23 cellular contexts compared by ENCODE assay signal in the genomic region with DNA sequence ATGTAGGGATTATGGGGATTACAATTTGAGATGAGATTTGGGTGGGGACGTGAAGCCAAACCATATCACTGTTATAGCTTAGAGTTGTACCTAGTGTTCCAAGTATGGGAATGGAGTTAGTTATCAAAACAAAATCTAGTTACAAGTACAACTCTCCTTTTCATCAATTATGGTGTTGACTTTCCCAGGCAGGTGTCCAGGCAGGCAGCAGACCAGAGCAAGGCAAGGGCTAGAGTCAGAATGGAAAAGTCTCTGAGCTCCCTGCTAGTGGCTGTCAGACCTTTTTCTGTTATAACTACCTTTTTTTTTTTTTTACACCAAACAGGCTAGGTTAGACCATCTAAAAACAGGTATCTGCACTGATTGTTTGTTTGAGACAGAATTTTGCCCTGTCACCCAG. TPM values are rescaled to one million over a fixed set of nuclear protein-coding genes. Genes with fewer than 3 reads are reported as not detected.
DNase-seq lines count a peak whose midpoint lies in the region; ATAC-seq and TF ChIP-seq lines count a peak whose summit lies in the region.
"Had no signal": no experiment of that assay in that cellular context is flagged by ENCODE, and none has a peak within 500 bp of the region (broad histone marks: within the 10 kb centered on the region; RNA-seq: fewer than 3 reads in every experiment).

No MANE protein-coding gene starts in this region.

- no peak for TF ChIP-seq CTCF in activated CD8-positive, alpha-beta T cell treated with anti-CD3 and anti-CD28 coated beads for 36 hours (IDR thresholded peaks at IDR 0.05)
- no peak for TF ChIP-seq CTCF in HEK293 (tag by site-specific recombination; IDR thresholded peaks at IDR 0.05)
- TF ChIP-seq CTCF in PC-3 (conservative IDR thresholded peaks at IDR 0.05; ENCODE audit: low read depth, low read length) = no peak

- H3K27me3 ChIP-seq in PC-3 (ENCODE audit: low read length) = no peaks in the 10 kb centered on the region
- H3K27me3 ChIP-seq: BE2C, BLaER1 had no signal

- no peak overlapping the region for H3K4me3 ChIP-seq in HEK293 (ENCODE audit: low read depth, low read length)
- no peak overlapping the region for H3K4me3 ChIP-seq in PC-3 (ENCODE audit: low read length)
- H3K4me3 ChIP-seq: BLaER1 had no signal

- H3K27ac Mint-ChIP-seq in activated CD8-positive, alpha-beta T cell treated with anti-CD3 and anti-CD28 coated beads for 36 hours = peak overlapping the region; percentile 43
- H3K27ac Mint-ChIP-seq in activated CD8-positive, alpha-beta T cell treated with anti-CD3 and anti-CD28 coated beads, Interleukin-2, amount 10 ng/mL, durations not matched to agents 7 days and 5 days = no peak overlapping the region
- peak overlapping the region; percentile 31 for H3K27ac Mint-ChIP-seq in activated naive CD8-positive, alpha-beta T cell treated with anti-CD3 and anti-CD28 coated beads, Interleukin-2, amount 50 U/mL, for 24 hours
- H3K27ac Mint-ChIP-seq in activated naive CD8-positive, alpha-beta T cell treated with anti-CD3 and anti-CD28 coated beads for 36 hours = no peak overlapping the region
- H3K27ac Mint-ChIP-seq in activated T-helper 1 cell treated with anti-CD3 and anti-CD28 coated beads, Interleukin-12 subunit alpha, Interleukin-12 subunit beta, Interleukin-2, Interleukin-4 antibody, amounts not matched to agents 30 ng/mL and 10 ng/mL and 1 ng/mL, durations not matched to agents 14 hours and 24 hours and 36 hours = no peak overlapping the region
- H3K27ac Mint-ChIP-seq: CD14-positive monocyte had no signal

- H3K9me2 ChIP-seq in PC-3 (replicated peaks; ENCODE audit: low read length) = no peaks in the 10 kb centered on the region

- no peak overlapping the region for H3K4me3 Mint-ChIP-seq in activated CD8-positive, alpha-beta T cell treated with anti-CD3 and anti-CD28 coated beads for 36 hours
- no peak overlapping the region for H3K4me3 Mint-ChIP-seq in activated CD8-positive, alpha-beta T cell treated with anti-CD3 and anti-CD28 coated beads, Interleukin-2, amount 10 ng/mL, durations not matched to agents 7 days and 5 days
- no peak overlapping the region for H3K4me3 Mint-ChIP-seq in activated naive CD8-positive, alpha-beta T cell treated with anti-CD3 and anti-CD28 coated beads, Interleukin-2, amount 50 U/mL, for 24 hours
- no peak overlapping the region for H3K4me3 Mint-ChIP-seq in activated naive CD8-positive, alpha-beta T cell treated with anti-CD3 and anti-CD28 coated beads for 36 hours
- no peak overlapping the region for H3K4me3 Mint-ChIP-seq in activated T-helper 1 cell treated with anti-CD3 and anti-CD28 coated beads, Interleukin-12 subunit alpha, Interleukin-12 subunit beta, Interleukin-2, Interleukin-4 antibody, amounts not matched to agents 30 ng/mL and 10 ng/mL and 1 ng/mL, durations not matched to agents 14 hours and 24 hours and 36 hours
- H3K4me3 Mint-ChIP-seq: CD14-positive monocyte; CD4-positive, alpha-beta memory T cell; CD4-positive, CD25-positive, alpha-beta regulatory T cell; CD8-positive, alpha-beta memory T cell had no signal

- CTCF ChIA-PET in activated CD8-positive, alpha-beta T cell treated with anti-CD3 and anti-CD28 coated beads for 36 hours (lab: Charles Lee) = no interaction called here
- CTCF ChIA-PET in activated CD8-positive, alpha-beta T cell treated with anti-CD3 and anti-CD28 coated beads, Interleukin-2, amount 10 ng/mL, durations not matched to agents 7 days and 5 days (lab: Charles Lee) = no interaction called here
- CTCF ChIA-PET in HEK293 (lab: Yijun Ruan, JAX) (no interaction called here), PC-3 (lab: Charles Lee) (no interaction called here)

- POLR2A ChIA-PET in activated CD8-positive, alpha-beta T cell treated with anti-CD3 and anti-CD28 coated beads for 36 hours (lab: Charles Lee) = no interaction called here
- POLR2A ChIA-PET in activated CD8-positive, alpha-beta T cell treated with anti-CD3 and anti-CD28 coated beads, Interleukin-2, amount 10 ng/mL, durations not matched to agents 7 days and 5 days (lab: Charles Lee) = no interaction called here
- POLR2A ChIA-PET in HEK293 (lab: Yijun Ruan, JAX) (no interaction called here), PC-3 (lab: Charles Lee; ENCODE audit: unreplicated experiment) (no interaction called here)

- no peak overlapping the region for H3K4me2 ChIP-seq in PC-3 (ENCODE audit: low read length)
- H3K4me2 ChIP-seq: BLaER1 had no signal

- DNase-seq in activated CD8-positive, alpha-beta T cell treated with anti-CD3 and anti-CD28 coated beads for 36 hours = no peak
- no peak for DNase-seq in activated CD8-positive, alpha-beta T cell treated with anti-CD3 and anti-CD28 coated beads, Interleukin-2, amount 10 ng/mL, durations not matched to agents 7 days and 5 days
- no peak for DNase-seq in activated naive CD8-positive, alpha-beta T cell treated with anti-CD3 and anti-CD28 coated beads, Interleukin-2, amount 50 U/mL, for 24 hours
- DNase-seq in activated naive CD8-positive, alpha-beta T cell treated with anti-CD3 and anti-CD28 coated beads for 36 hours = no peak
- DNase-seq in PC-3 (no peak), DMS53 (lab: John Stamatoyannopoulos, UW) (no peak)
- DNase-seq in activated T-helper 1 cell treated with anti-CD3 and anti-CD28 coated beads, Interleukin-12 subunit alpha, Interleukin-12 subunit beta, Interleukin-2, Interleukin-4 antibody, amounts not matched to agents 30 ng/mL and 10 ng/mL and 1 ng/mL, durations not matched to agents 14 hours and 24 hours and 36 hours (ENCODE audit: low spot score) = no peak
- DNase-seq: 8988T; ACHN; BE2C; C1 segment of cervical spinal cord; CD4-positive, alpha-beta memory T cell; CD4-positive, CD25-positive, alpha-beta regulatory T cell; CD8-positive, alpha-beta memory T cell; COR-L47; DMS 273 treated with DMSO at 0.1 percent for 48 hours; DMS153; DMS79 treated with DMSO at 0.1 percent for 48 hours; GF-D8 had no signal

- H3F3A ChIP-seq in PC-3 (ENCODE audit: low read length, unreplicated experiment) = no peaks in the 10 kb centered on the region

- no peaks in the 10 kb centered on the region for H4K20me1 ChIP-seq in PC-3 (ENCODE audit: low read length)

- no peak overlapping the region for H2AFZ ChIP-seq in PC-3 (ENCODE audit: low read length)

- no peaks in the 10 kb centered on the region for H3K27me3 Mint-ChIP-seq in activated CD8-positive, alpha-beta T cell treated with anti-CD3 and anti-CD28 coated beads for 36 hours
- no peaks in the 10 kb centered on the region for H3K27me3 Mint-ChIP-seq in activated CD8-positive, alpha-beta T cell treated with anti-CD3 and anti-CD28 coated beads, Interleukin-2, amount 10 ng/mL, durations not matched to agents 7 days and 5 days (ENCODE audit: low read depth)
- no peaks in the 10 kb centered on the region for H3K27me3 Mint-ChIP-seq in activated naive CD8-positive, alpha-beta T cell treated with anti-CD3 and anti-CD28 coated beads, Interleukin-2, amount 50 U/mL, for 24 hours
- H3K27me3 Mint-ChIP-seq in activated naive CD8-positive, alpha-beta T cell treated with anti-CD3 and anti-CD28 coated beads for 36 hours = no peaks in the 10 kb centered on the region
- H3K27me3 Mint-ChIP-seq in activated T-helper 1 cell treated with anti-CD3 and anti-CD28 coated beads, Interleukin-12 subunit alpha, Interleukin-12 subunit beta, Interleukin-2, Interleukin-4 antibody, amounts not matched to agents 30 ng/mL and 10 ng/mL and 1 ng/mL, durations not matched to agents 14 hours and 24 hours and 36 hours (ENCODE audit: insufficient read depth) = no peaks in the 10 kb centered on the region
- H3K27me3 Mint-ChIP-seq: CD4-positive, alpha-beta memory T cell; CD4-positive, CD25-positive, alpha-beta regulatory T cell had no signal

- H3K36me3 ChIP-seq in HEK293 (ENCODE audit: control insufficient read depth in 2 of 2, insufficient read depth in 1 of 2, low read length in 2 of 2) (peaks cover 0 to 3% of the 10 kb centered on the region in 2 experiments; a peak in 2 of 3 replicates), PC-3 (ENCODE audit: low read depth, low read length) (no peaks in the 10 kb centered on the region)
- H3K36me3 ChIP-seq: BE2C had no signal

- ATAC-seq in activated CD8-positive, alpha-beta T cell treated with anti-CD3 and anti-CD28 coated beads for 36 hours = no peak
- ATAC-seq in activated CD8-positive, alpha-beta T cell treated with anti-CD3 and anti-CD28 coated beads, Interleukin-2, amount 10 ng/mL, durations not matched to agents 7 days and 5 days = no peak
- no peak for ATAC-seq in activated naive CD8-positive, alpha-beta T cell treated with anti-CD3 and anti-CD28 coated beads, Interleukin-2, amount 50 U/mL, for 24 hours
- ATAC-seq in PC-3 = no peak

- H3K9me3 Mint-ChIP-seq in activated CD8-positive, alpha-beta T cell treated with anti-CD3 and anti-CD28 coated beads for 36 hours = peaks cover 5% of the 10 kb centered on the region
- no peaks in the 10 kb centered on the region for H3K9me3 Mint-ChIP-seq in activated CD8-positive, alpha-beta T cell treated with anti-CD3 and anti-CD28 coated beads, Interleukin-2, amount 10 ng/mL, durations not matched to agents 7 days and 5 days (ENCODE audit: insufficient read depth)
- H3K9me3 Mint-ChIP-seq in activated naive CD8-positive, alpha-beta T cell treated with anti-CD3 and anti-CD28 coated beads, Interleukin-2, amount 50 U/mL, for 24 hours = peaks cover 10% of the 10 kb centered on the region
- peaks cover 5% of the 10 kb centered on the region for H3K9me3 Mint-ChIP-seq in activated naive CD8-positive, alpha-beta T cell treated with anti-CD3 and anti-CD28 coated beads for 36 hours
- H3K9me3 Mint-ChIP-seq in activated T-helper 1 cell treated with anti-CD3 and anti-CD28 coated beads, Interleukin-12 subunit alpha, Interleukin-12 subunit beta, Interleukin-2, Interleukin-4 antibody, amounts not matched to agents 30 ng/mL and 10 ng/mL and 1 ng/mL, durations not matched to agents 14 hours and 24 hours and 36 hours = no peaks in the 10 kb centered on the region
- H3K9me3 Mint-ChIP-seq: CD4-positive, CD25-positive, alpha-beta regulatory T cell; CD8-positive, alpha-beta memory T cell had no signal

- no peaks in the 10 kb centered on the region for H3K79me2 ChIP-seq in PC-3 (ENCODE audit: low read length)

- H3K4me1 ChIP-seq in HEK293 (ENCODE audit: control insufficient read depth, insufficient read depth, low read length) (no peaks in the 10 kb centered on the region), PC-3 (ENCODE audit: insufficient read depth, low read length) (no peaks in the 10 kb centered on the region)
- H3K4me1 ChIP-seq: BE2C, BLaER1 had no signal

- H3K27ac ChIP-seq in HEK293 (ENCODE audit: extremely low read depth, low read depth, low read length) (no peak overlapping the region), PC-3 (ENCODE audit: low read length) (0 out of 2 replicates have a peak overlapping the region, but pooled peaks have one; percentile 23)
- H3K27ac ChIP-seq: BLaER1 had no signal

- H3K4me1 Mint-ChIP-seq in activated CD8-positive, alpha-beta T cell treated with anti-CD3 and anti-CD28 coated beads for 36 hours (ENCODE audit: low read depth) = peaks cover 39% of the 10 kb centered on the region
- peaks cover 5% of the 10 kb centered on the region for H3K4me1 Mint-ChIP-seq in activated CD8-positive, alpha-beta T cell treated with anti-CD3 and anti-CD28 coated beads, Interleukin-2, amount 10 ng/mL, durations not matched to agents 7 days and 5 days (ENCODE audit: low read depth)
- peaks cover 34% of the 10 kb centered on the region for H3K4me1 Mint-ChIP-seq in activated naive CD8-positive, alpha-beta T cell treated with anti-CD3 and anti-CD28 coated beads, Interleukin-2, amount 50 U/mL, for 24 hours
- peaks cover 22% of the 10 kb centered on the region for H3K4me1 Mint-ChIP-seq in activated naive CD8-positive, alpha-beta T cell treated with anti-CD3 and anti-CD28 coated beads for 36 hours
- peaks cover 11% of the 10 kb centered on the region for H3K4me1 Mint-ChIP-seq in activated T-helper 1 cell treated with anti-CD3 and anti-CD28 coated beads, Interleukin-12 subunit alpha, Interleukin-12 subunit beta, Interleukin-2, Interleukin-4 antibody, amounts not matched to agents 30 ng/mL and 10 ng/mL and 1 ng/mL, durations not matched to agents 14 hours and 24 hours and 36 hours (ENCODE audit: low read depth)

- no peaks in the 10 kb centered on the region for H3K9me3 ChIP-seq in HEK293 (ENCODE audit: control insufficient read depth, insufficient read depth, low read depth, low read length)
- no peaks in the 10 kb centered on the region for H3K9me3 ChIP-seq in PC-3 (ENCODE audit: low read length)
- H3K9me3 ChIP-seq: BE2C had no signal

- no TSS peak for BruUV-seq in PC-3 (replicated peaks; lab: Mats Ljungman, UMichigan)

- H3K9ac ChIP-seq in PC-3 (ENCODE audit: low read length) = no peak overlapping the region
- H3K9ac ChIP-seq: BLaER1 had no signal

- H3K36me3 Mint-ChIP-seq in activated CD8-positive, alpha-beta T cell treated with anti-CD3 and anti-CD28 coated beads for 36 hours (ENCODE audit: low read depth) = peaks cover 54% of the 10 kb centered on the region
- H3K36me3 Mint-ChIP-seq in activated CD8-positive, alpha-beta T cell treated with anti-CD3 and anti-CD28 coated beads, Interleukin-2, amount 10 ng/mL, durations not matched to agents 7 days and 5 days (ENCODE audit: low read depth) = peaks cover 24% of the 10 kb centered on the region
- peaks cover 58% of the 10 kb centered on the region for H3K36me3 Mint-ChIP-seq in activated naive CD8-positive, alpha-beta T cell treated with anti-CD3 and anti-CD28 coated beads, Interleukin-2, amount 50 U/mL, for 24 hours (ENCODE audit: low read depth)
- peaks cover 50% of the 10 kb centered on the region for H3K36me3 Mint-ChIP-seq in activated naive CD8-positive, alpha-beta T cell treated with anti-CD3 and anti-CD28 coated beads for 36 hours
- peaks cover 15% of the 10 kb centered on the region for H3K36me3 Mint-ChIP-seq in activated T-helper 1 cell treated with anti-CD3 and anti-CD28 coated beads, Interleukin-12 subunit alpha, Interleukin-12 subunit beta, Interleukin-2, Interleukin-4 antibody, amounts not matched to agents 30 ng/mL and 10 ng/mL and 1 ng/mL, durations not matched to agents 14 hours and 24 hours and 36 hours (ENCODE audit: low read depth)

- intact Hi-C loops in activated CD8-positive, alpha-beta T cell treated with anti-CD3 and anti-CD28 coated beads for 36 hours (cut with micrococcal nuclease) = no loop called here
- intact Hi-C loops in PC-3 (cut with micrococcal nuclease) = no loop called here
- intact Hi-C loops in activated T-helper 1 cell treated with anti-CD3 and anti-CD28 coated beads, Interleukin-12 subunit alpha, Interleukin-12 subunit beta, Interleukin-2, Interleukin-4 antibody, amounts not matched to agents 30 ng/mL and 10 ng/mL and 1 ng/mL, durations not matched to agents 14 hours and 24 hours and 36 hours (cut with micrococcal nuclease) = no loop called here

RNA-seq across cellular contexts. Expression of a gene that starts 29.2 kb away (rescaled TPM):
- 10 to 100 TPM; 22.1 to 23.3 TPM for total RNA-seq in activated CD8-positive, alpha-beta T cell treated with anti-CD3 and anti-CD28 coated beads for 36 hours
- 10 to 100 TPM; 12.8 to 14.1 TPM for total RNA-seq in activated CD8-positive, alpha-beta T cell treated with anti-CD3 and anti-CD28 coated beads, Interleukin-2, amount 10 ng/mL, durations not matched to agents 7 days and 5 days
- total RNA-seq in activated naive CD8-positive, alpha-beta T cell treated with anti-CD3 and anti-CD28 coated beads for 36 hours = 10 to 100 TPM; 22.9 to 28.0 TPM
- 6.6 and 9.3 TPM in 2 replicates for total RNA-seq in PC-3 (2014; rRNA removed)
- 10.7 and 12.6 TPM in 2 replicates for total RNA-seq in activated T-helper 1 cell treated with anti-CD3 and anti-CD28 coated beads, Interleukin-12 subunit alpha, Interleukin-12 subunit beta, Interleukin-2, Interleukin-4 antibody, amounts not matched to agents 30 ng/mL and 10 ng/mL and 1 ng/mL, durations not matched to agents 14 hours and 24 hours and 36 hours

RNA-seq across cellular contexts. Expression of a gene that starts 55.7 kb away (rescaled TPM):
- total RNA-seq in activated CD8-positive, alpha-beta T cell treated with anti-CD3 and anti-CD28 coated beads for 36 hours = under 1 TPM in 1 of 2 experiments, not detected in 1; 0.16 TPM
- not detected for total RNA-seq in activated CD8-positive, alpha-beta T cell treated with anti-CD3 and anti-CD28 coated beads, Interleukin-2, amount 10 ng/mL, durations not matched to agents 7 days and 5 days
- total RNA-seq in activated naive CD8-positive, alpha-beta T cell treated with anti-CD3 and anti-CD28 coated beads for 36 hours = under 1 TPM in 1 of 2 experiments, not detected in 1; 0.16 TPM
- 0.12 TPM in 1 of 2 replicates, not detected in the other for total RNA-seq in PC-3 (2014; rRNA removed)
- 0.10 TPM in 1 of 2 replicates, not detected in the other for total RNA-seq in activated T-helper 1 cell treated with anti-CD3 and anti-CD28 coated beads, Interleukin-12 subunit alpha, Interleukin-12 subunit beta, Interleukin-2, Interleukin-4 antibody, amounts not matched to agents 30 ng/mL and 10 ng/mL and 1 ng/mL, durations not matched to agents 14 hours and 24 hours and 36 hours
- total RNA-seq: A673; CD4-positive, alpha-beta memory T cell; CD4-positive, CD25-positive, alpha-beta regulatory T cell had no signal

Comparison
In these comparisons a context has a peak if more than half of its experiments do, and no peak if none do; other contexts are left out.
1. H3K27ac Mint-ChIP-seq: peak in activated CD8-positive, alpha-beta T cell treated with anti-CD3 and anti-CD28 coated beads for 36 hours (single experiment) and activated naive CD8-positive, alpha-beta T cell treated with anti-CD3 and anti-CD28 coated beads, Interleukin-2, amount 50 U/mL, for 24 hours (single experiment); none in activated CD8-positive, alpha-beta T cell treated with anti-CD3 and anti-CD28 coated beads, Interleukin-2, amount 10 ng/mL, durations not matched to agents 7 days and 5 days (single experiment), activated naive CD8-positive, alpha-beta T cell treated with anti-CD3 and anti-CD28 coated beads for 36 hours (single experiment) and activated T-helper 1 cell treated with anti-CD3 and anti-CD28 coated beads, Interleukin-12 subunit alpha, Interleukin-12 subunit beta, Interleukin-2, Interleukin-4 antibody, amounts not matched to agents 30 ng/mL and 10 ng/mL and 1 ng/mL, durations not matched to agents 14 hours and 24 hours and 36 hours (single experiment).